Comparison of ENCODE assay signal across 10 cellular contexts in the genomic region with DNA sequence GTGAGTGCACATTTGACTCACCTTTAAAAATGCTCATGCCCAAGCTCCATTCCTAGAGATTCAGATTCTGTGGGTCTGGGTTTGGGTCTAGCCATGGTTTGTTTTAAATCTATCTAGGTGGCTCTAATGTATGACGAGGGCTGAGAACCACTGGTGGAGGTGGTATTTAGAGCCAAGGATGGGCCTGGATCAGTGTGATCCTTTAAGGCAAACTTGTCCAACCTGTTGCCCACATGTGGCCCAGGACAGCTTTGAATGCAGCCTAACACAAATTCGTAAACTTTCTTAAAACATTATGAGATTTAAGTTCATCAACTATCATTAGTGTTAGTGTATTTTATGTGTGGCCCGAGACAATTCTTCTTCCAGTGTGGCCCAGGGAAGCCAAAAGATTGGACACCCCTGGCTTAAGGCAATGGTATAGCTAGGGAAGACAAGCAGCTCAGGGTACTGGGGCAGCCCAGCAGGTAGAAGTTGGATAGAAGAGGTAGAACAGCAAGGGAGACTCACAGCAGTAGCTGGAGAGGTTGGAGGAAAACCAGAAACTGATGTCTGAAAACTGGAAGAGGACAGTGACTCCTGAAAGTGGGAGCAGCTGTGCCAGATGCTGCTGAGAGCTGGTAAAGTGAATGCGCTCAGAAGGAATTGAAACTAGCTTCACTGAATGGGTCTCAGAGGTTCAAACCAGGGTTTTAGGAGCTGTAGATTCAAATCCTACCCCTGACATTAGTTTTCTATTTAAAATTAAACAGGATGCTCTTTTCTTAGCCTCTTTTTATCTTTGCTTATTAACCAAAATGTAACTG. TPM values are rescaled to one million over a fixed set of nuclear protein-coding genes. Genes with fewer than 3 reads are reported as not detected.
DNase-seq lines count a peak whose midpoint lies in the region; ATAC-seq and TF ChIP-seq lines count a peak whose summit lies in the region.
"Had no signal": no experiment of that assay in that cellular context is flagged by ENCODE, and none has a peak within 500 bp of the region (broad histone marks: within the 10 kb centered on the region; RNA-seq: fewer than 3 reads in every experiment).

No MANE protein-coding gene starts in this region.

- H3K9me3 Mint-ChIP-seq in activated naive CD4-positive, alpha-beta T cell treated with anti-CD3 and anti-CD28 coated beads for 36 hours, result peaks cover 2% of the 10 kb centered on the region

- H3K36me3 ChIP-seq in Peyer's patch, result no peaks in the 10 kb centered on the region
- H3K36me3 ChIP-seq in heart left ventricle, result no peaks in the 10 kb centered on the region

- H3K27me3 ChIP-seq in Peyer's patch (no peaks in the 10 kb centered on the region), heart left ventricle (no peaks in the 10 kb centered on the region)

- peaks cover 72% of the 10 kb centered on the region for H3K4me1 Mint-ChIP-seq in activated naive CD4-positive, alpha-beta T cell treated with anti-CD3 and anti-CD28 coated beads for 36 hours (ENCODE audit: low read depth)

- intact Hi-C loops in heart left ventricle (cut with DNase I), result loop anchor here in 1 of 10 donors (10.0 kb wide), 1 partner anchor 97 kb away; no protein-coding TSS in a partner anchor
- intact Hi-C loops in sciatic nerve (cut with DNase I), result no loop called here
- intact Hi-C loops in activated naive CD4-positive, alpha-beta T cell treated with anti-CD3 and anti-CD28 coated beads for 36 hours (cut with micrococcal nuclease), result no loop called here

- H3K36me3 Mint-ChIP-seq in activated naive CD4-positive, alpha-beta T cell treated with anti-CD3 and anti-CD28 coated beads for 36 hours (ENCODE audit: low read depth), result peaks cover 4% of the 10 kb centered on the region

- H3K9me3 ChIP-seq in Peyer's patch (no peaks in the 10 kb centered on the region), heart left ventricle (no peaks in the 10 kb centered on the region)

- WGBS in heart left ventricle, 4 donors, result 63 to 73% (median 66%) methylated on average over 4 of the region's 4 CpGs

- H3K4me1 ChIP-seq in Peyer's patch (peaks cover 0 to 92% (median 18%) of the 10 kb centered on the region in 4 donors), heart left ventricle (peaks cover 35 to 100% (median 97%) of the 10 kb centered on the region in 12 donors)

- peak overlapping the region; percentile 7 to 75 (median 46) for H3K27ac ChIP-seq in Peyer's patch
- H3K27ac ChIP-seq in heart left ventricle, result peak overlapping the region; percentile 60 to 84 (median 74)

- H3K4me3 Mint-ChIP-seq in activated naive CD4-positive, alpha-beta T cell treated with anti-CD3 and anti-CD28 coated beads for 36 hours, result no peak overlapping the region

- peak; percentile 53 for DNase-seq in GM12865 (ENCODE audit: low read depth)
- no peak for DNase-seq in Peyer's patch
- DNase-seq in heart left ventricle, result no peak
- DNase-seq in sciatic nerve (ENCODE audit: low spot score), result no peak
- no peak for DNase-seq in HuH-7 (ENCODE audit: low spot score)
- no peak for DNase-seq in activated naive CD4-positive, alpha-beta T cell treated with anti-CD3 and anti-CD28 coated beads for 36 hours
- DNase-seq: DND-41, NCI-H1694 treated with DMSO at 0.1 percent for 48 hours had no signal

- no peak for TF ChIP-seq POLR2A in Peyer's patch (IDR thresholded peaks at IDR 0.05)
- no peak for TF ChIP-seq POLR2A in heart left ventricle (IDR thresholded peaks at IDR 0.05)

- no peak overlapping the region for H3K27ac Mint-ChIP-seq in activated naive CD4-positive, alpha-beta T cell treated with anti-CD3 and anti-CD28 coated beads for 36 hours

- TF ChIP-seq CTCF in GM12865 (IDR thresholded peaks at IDR 0.05; ENCODE audit: insufficient read depth, low read depth, low read length, missing control alignments) (no peak), Peyer's patch (IDR thresholded peaks at IDR 0.05) (no peak), heart left ventricle (IDR thresholded peaks at IDR 0.05) (no peak)

- H3K27me3 Mint-ChIP-seq in activated naive CD4-positive, alpha-beta T cell treated with anti-CD3 and anti-CD28 coated beads for 36 hours (ENCODE audit: low read depth), result no peaks in the 10 kb centered on the region

- peak in 2 of 4 donors; percentile 23 to 28 for ATAC-seq in heart left ventricle
- peak; percentile 35 for ATAC-seq in sciatic nerve
- ATAC-seq in HG03571 (IDR thresholded peaks at IDR 0.05; ENCODE audit: unreplicated experiment), result no peak
- no peak for ATAC-seq in GM18520 (IDR thresholded peaks at IDR 0.05; ENCODE audit: unreplicated experiment)

- CTCF ChIA-PET in activated naive CD4-positive, alpha-beta T cell treated with anti-CD3 and anti-CD28 coated beads for 36 hours (lab: Charles Lee), result interaction anchor here (0.8 to 0.9 kb wide), 3 partner anchors 9 to 98 kb away, joined by 3 to 5 read pairs (median 4); no protein-coding TSS in a partner anchor

- H3K4me3 ChIP-seq in GM12865 (ENCODE audit: low read depth, low read length) (no peak overlapping the region), Peyer's patch (no peak overlapping the region), heart left ventricle (peak overlapping the region in 2 of 12 donors; percentile 23 to 29)

RNA-seq across cellular contexts. Expression of a gene that starts 18.2 kb away (rescaled TPM):
- total RNA-seq in Peyer's patch, result 100 to 1,000 TPM; 290 to 470 (median 372) TPM
- total RNA-seq in heart left ventricle, result 100 to 1,000 TPM; 179 to 275 (median 215) TPM
- polyA plus RNA-seq in heart left ventricle, result 100 to 1,000 TPM; 193 to 269 TPM
- total RNA-seq in sciatic nerve, result 429 TPM
- total RNA-seq in activated naive CD4-positive, alpha-beta T cell treated with anti-CD3 and anti-CD28 coated beads for 36 hours, result 100 to 1,000 TPM; 165 TPM
